1 cellular context compared by ENCODE assay signal in genomic region chr5:6676702-6677101, GRCh38.
TF ChIP-seq lines count a peak whose summit lies in the region.

No MANE protein-coding gene starts in this region.

TF ChIP-seq in K562, 482 proteins besides CTCF, POLR2A, EP300 and RAD21:
- 0 out of 2 replicates have a peak, but pooled peaks have one; percentile 13 for TF ChIP-seq FOSL1 (tag; conservative IDR thresholded peaks at IDR 0.05)
- TF ChIP-seq RBM34 (IDR thresholded peaks at IDR 0.05; ENCODE audit: borderline replicate concordance, insufficient read depth, low read length): no peak
- TF ChIP-seq ATF3 (IDR thresholded peaks at IDR 0.05): peak; percentile 62
- no peak for TF ChIP-seq ATF3 (CRISPR knock-in tag; conservative IDR thresholded peaks at IDR 0.05)
TF ChIP-seq in K562: peak in this region for 2.
